ENCODE assay signal across 8 cellular contexts in genomic region chr5:59724482-59725392, GRCh38.
DNase-seq lines count a peak whose midpoint lies in the region; ATAC-seq, FAIRE-seq and TF ChIP-seq lines count a peak whose summit lies in the region.

No MANE protein-coding gene starts in this region.

- TF ChIP-seq POLR2A in sigmoid colon (IDR thresholded peaks at IDR 0.05): no peak

- H3K4me3 ChIP-seq in fibroblast of mammary gland (ENCODE audit: control insufficient read depth, low read depth, low read length) (no peak overlapping the region), sigmoid colon (no peak overlapping the region)

- no peaks in the 10 kb centered on the region for H3K9me3 ChIP-seq in sigmoid colon

- peak; percentile 76 for ATAC-seq in HG03520 (IDR thresholded peaks at IDR 0.05; ENCODE audit: unreplicated experiment)

- DNase-seq in Caki2 (ENCODE audit: low read depth) (peak; percentile 24), GM18507 (ENCODE audit: extremely low spot score, insufficient read length, low read depth) (no peak), SHP77 treated with DMSO at 0.1 percent for 48 hours (lab: John Stamatoyannopoulos, UW) (peak; percentile 56), fibroblast of mammary gland (ENCODE audit: low read depth) (peak; percentile 59), sigmoid colon (no peak), COLO829 (ENCODE audit: low spot score) (no peak), Ammon's horn (ENCODE audit: low spot score) (no peak)

- peak; percentile 47 for FAIRE-seq in GM18507 (lab: Jason Lieb, UNC)

- no peak for TF ChIP-seq EP300 in sigmoid colon (IDR thresholded peaks at IDR 0.05)

- H3K27ac ChIP-seq in sigmoid colon: peak overlapping the region in 3 of 4 donors; percentile 75 to 84 (median 78)

- H3K4me1 ChIP-seq in sigmoid colon: peaks cover 0 to 54% (median 46%) of the 10 kb centered on the region in 4 donors

- in situ Hi-C loops in Caki2 (cut with HindIII; ENCODE audit: low pct_unique_long_range_greater_than_20kb, low sequenced_read_pairs): no loop called here

- H3K27me3 ChIP-seq in sigmoid colon: no peaks in the 10 kb centered on the region

- H3K36me3 ChIP-seq in sigmoid colon: no peaks in the 10 kb centered on the region

- intact Hi-C loops in sigmoid colon (cut with DNase I): no loop called here

- 62 to 68% methylated on average over 4 of the region's 4 CpGs for WGBS in sigmoid colon, 2 donors

- TF ChIP-seq CTCF in fibroblast of mammary gland (conservative IDR thresholded peaks at IDR 0.05; ENCODE audit: control insufficient read depth, insufficient read depth, low read depth, low read length) (peak; percentile 76), sigmoid colon (IDR thresholded peaks at IDR 0.05) (peak in 3 of 4 experiments; percentile 42 to 46 (median 45))

Comparison
In these comparisons a context has a peak if more than half of its experiments do, and no peak if none do; other contexts are left out.
1. DNase-seq: peak in Caki2 (single experiment), SHP77 treated with DMSO at 0.1 percent for 48 hours (single experiment) and fibroblast of mammary gland (single experiment); none in GM18507 (single experiment), sigmoid colon (single experiment), COLO829 (single experiment) and Ammon's horn (single experiment).